ENCODE assay signal across 21 cellular contexts in the genomic region with DNA sequence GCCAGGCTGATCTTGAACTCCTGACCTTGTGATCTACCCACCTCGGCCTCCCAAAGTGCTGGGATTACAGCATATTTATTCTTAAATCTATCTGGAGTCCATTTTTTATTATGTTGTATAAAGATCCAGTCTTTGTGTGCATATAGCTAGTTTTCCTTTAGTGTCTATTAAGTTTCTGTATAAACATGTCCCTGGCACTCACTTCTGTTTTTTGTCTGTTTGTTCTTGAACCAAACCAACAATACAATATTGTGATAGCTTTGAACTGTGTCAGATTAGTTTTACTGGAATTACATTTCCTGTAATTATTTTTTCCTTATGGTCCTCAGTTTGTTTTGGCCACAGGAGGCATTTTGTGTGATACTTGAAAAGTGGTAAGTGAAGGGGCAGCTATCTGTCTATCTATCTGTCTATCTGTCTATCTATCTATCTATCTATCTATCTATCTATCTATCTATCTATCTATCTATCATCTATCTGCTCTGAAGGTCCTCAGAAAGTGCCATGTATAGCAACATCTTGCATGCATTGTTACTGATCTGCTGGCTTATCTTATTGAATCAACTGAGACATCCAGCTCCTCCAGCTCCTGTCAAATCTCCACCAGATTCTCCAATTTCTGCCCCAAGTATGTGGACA.
"Had no signal": no experiment of that assay in that cellular context is flagged by ENCODE, and none has a peak within 500 bp of the region (broad histone marks: within the 10 kb centered on the region; RNA-seq: fewer than 3 reads in every experiment).

No MANE protein-coding gene starts in this region.

- H3K27me3 ChIP-seq: brain microvascular endothelial cell, dorsolateral prefrontal cortex had no signal

- H3K27ac ChIP-seq: brain microvascular endothelial cell, coronary artery, dorsolateral prefrontal cortex had no signal

- H3K4me3 ChIP-seq: coronary artery, dorsolateral prefrontal cortex had no signal

- H3K36me3 ChIP-seq: brain microvascular endothelial cell had no signal

- DNase-seq: activated CD4-positive, alpha-beta T cell treated with anti-CD3 and anti-CD28 coated beads for 1 hour; activated CD4-positive, alpha-beta T cell treated with anti-CD3 and anti-CD28 coated beads for 4 hours; activated CD4-positive, alpha-beta T cell treated with anti-CD3 and anti-CD28 coated beads, Interleukin-2, amount 10 ng/mL, durations not matched to agents 7 days and 5 days; activated CD4-positive, alpha-beta T cell treated with anti-CD3 and anti-CD28 coated beads, Interleukin-2, amount 50 U/mL, for 4 hours; activated CD8-positive, alpha-beta memory T cell treated with anti-CD3 and anti-CD28 coated beads for 24 hours; activated CD8-positive, alpha-beta T cell treated with anti-CD3 and anti-CD28 coated beads for 36 hours; activated effector memory CD4-positive, alpha-beta T cell treated with Interleukin-2 at 50 U/mL for 16 hours; activated gamma-delta T cell treated with Interleukin-2 at 50 U/mL for 16 hours; activated naive CD4-positive, alpha-beta T cell treated with anti-CD3 and anti-CD28 coated beads, Interleukin-2, amount 50 U/mL, for 16 hours; activated naive CD4-positive, alpha-beta T cell treated with Interleukin-2 at 50 U/mL for 16 hours; activated T-cell treated with anti-CD3 and anti-CD28 coated beads, Interleukin-2, amount 50 U/mL, for 4 hours; amniotic stem cell; anterior cingulate cortex; brain microvascular endothelial cell; dorsolateral prefrontal cortex; effector memory CD4-positive, alpha-beta T cell; endodermal cell; foreskin fibroblast; head of caudate nucleus; hippocampal formation had no signal
